18 cellular contexts compared by ENCODE assay signal in genomic region chr16:23635958-23636357, GRCh38. TPM values are rescaled to one million over a fixed set of nuclear protein-coding genes. Genes with fewer than 3 reads are reported as not detected.
DNase-seq lines count a peak whose midpoint lies in the region; ATAC-seq and TF ChIP-seq lines count a peak whose summit lies in the region.
"Had no signal": no experiment of that assay in that cellular context is flagged by ENCODE, and none has a peak within 500 bp of the region (broad histone marks: within the 10 kb centered on the region; RNA-seq: fewer than 3 reads in every experiment).

No MANE protein-coding gene starts in this region.

- peaks cover 23% of the 10 kb centered on the region for H3K36me3 ChIP-seq in BE2C

- no peak for TF ChIP-seq CTCF in chondrocyte (IDR thresholded peaks at IDR 0.05)
- no peak for TF ChIP-seq CTCF in BE2C (IDR thresholded peaks at IDR 0.05; ENCODE audit: low read depth, low read length)

- peaks cover 32% of the 10 kb centered on the region for H3K4me1 Mint-ChIP-seq in activated T-cell treated with anti-CD3 and anti-CD28 coated beads, Interleukin-2, amount 50 U/mL, for 24 hours (ENCODE audit: low read depth)
- peaks cover 17% of the 10 kb centered on the region for H3K4me1 Mint-ChIP-seq in activated T-cell treated with anti-CD3 and anti-CD28 coated beads, Interleukin-2, amount 50 U/mL, for 4 hours (ENCODE audit: low read depth)
- H3K4me1 Mint-ChIP-seq in chondrocyte (ENCODE audit: low read depth) = peaks cover 14% of the 10 kb centered on the region
- H3K4me1 Mint-ChIP-seq in stimulated activated naive B cell treated with anti-CD40 and anti-IgM and Interleukin-4, amounts not matched to agents 10 μg/mL and 1 μg/mL and 100 μg/mL, for 72 hours = peaks cover 8 to 12% of the 10 kb centered on the region in 2 donors

- H3K9me3 ChIP-seq in BE2C = no peaks in the 10 kb centered on the region
- H3K9me3 ChIP-seq: HAP-1 had no signal

- no peak overlapping the region for H3K4me3 Mint-ChIP-seq in activated T-cell treated with anti-CD3 and anti-CD28 coated beads, Interleukin-2, amount 50 U/mL, for 24 hours
- no peak overlapping the region for H3K4me3 Mint-ChIP-seq in activated T-cell treated with anti-CD3 and anti-CD28 coated beads, Interleukin-2, amount 50 U/mL, for 4 hours
- H3K4me3 Mint-ChIP-seq in chondrocyte (ENCODE audit: unreplicated experiment) = no peak overlapping the region
- no peak overlapping the region for H3K4me3 Mint-ChIP-seq in stimulated activated naive B cell treated with anti-CD40 and anti-IgM and Interleukin-4, amounts not matched to agents 10 μg/mL and 1 μg/mL and 100 μg/mL, for 72 hours

- DNase-seq in activated T-cell treated with anti-CD3 and anti-CD28 coated beads, Interleukin-2, amount 50 U/mL, for 24 hours = no peak
- no peak for DNase-seq in activated T-cell treated with anti-CD3 and anti-CD28 coated beads, Interleukin-2, amount 50 U/mL, for 4 hours
- DNase-seq in NAMALWA (ENCODE audit: low spot score) = peak; percentile 40
- no peak for DNase-seq in chondrocyte (ENCODE audit: low spot score)
- DNase-seq in stimulated activated naive B cell treated with anti-CD40 and anti-IgM and Interleukin-4, amounts not matched to agents 10 μg/mL and 1 μg/mL and 100 μg/mL, for 72 hours = no peak
- no peak for DNase-seq in BE2C
- DNase-seq: DMS 273 treated with DMSO at 0.1 percent for 48 hours, GF-D8, IMR-90, Karpas-422, NCI-H1048, NCI-H1436 treated with DMSO at 0.1 percent for 48 hours, NCI-H2081 treated with DMSO at 0.1 percent for 48 hours, NCI-H2227 treated with DMSO at 0.1 percent for 48 hours, NCI-H524, SIG-M5 had no signal

- ATAC-seq in activated T-cell treated with anti-CD3 and anti-CD28 coated beads, Interleukin-2, amount 50 U/mL, for 4 hours = no peak
- ATAC-seq in stimulated activated naive B cell treated with anti-CD40 and anti-IgM and Interleukin-4, amounts not matched to agents 10 μg/mL and 1 μg/mL and 100 μg/mL, for 72 hours (replicated peaks) = no peak
- no peak for ATAC-seq in GM18858 (IDR thresholded peaks at IDR 0.05; ENCODE audit: unreplicated experiment)

- H3K4me3 ChIP-seq in BE2C (ENCODE audit: low read depth, low read length) = no peak overlapping the region
- H3K4me3 ChIP-seq: HAP-1 had no signal

- H3K4me1 ChIP-seq in BE2C = no peaks in the 10 kb centered on the region

- H3K9me3 Mint-ChIP-seq in activated T-cell treated with anti-CD3 and anti-CD28 coated beads, Interleukin-2, amount 50 U/mL, for 24 hours = no peaks in the 10 kb centered on the region
- no peaks in the 10 kb centered on the region for H3K9me3 Mint-ChIP-seq in activated T-cell treated with anti-CD3 and anti-CD28 coated beads, Interleukin-2, amount 50 U/mL, for 4 hours
- no peaks in the 10 kb centered on the region for H3K9me3 Mint-ChIP-seq in chondrocyte (ENCODE audit: low read depth)
- H3K9me3 Mint-ChIP-seq in stimulated activated naive B cell treated with anti-CD40 and anti-IgM and Interleukin-4, amounts not matched to agents 10 μg/mL and 1 μg/mL and 100 μg/mL, for 72 hours = no peaks in the 10 kb centered on the region

- peak overlapping the region; percentile 16 for H3K27ac Mint-ChIP-seq in activated T-cell treated with anti-CD3 and anti-CD28 coated beads, Interleukin-2, amount 50 U/mL, for 24 hours
- H3K27ac Mint-ChIP-seq in chondrocyte (ENCODE audit: unreplicated experiment) = peak overlapping the region; percentile 13
- H3K27ac Mint-ChIP-seq in stimulated activated naive B cell treated with anti-CD40 and anti-IgM and Interleukin-4, amounts not matched to agents 10 μg/mL and 1 μg/mL and 100 μg/mL, for 72 hours = peak overlapping the region; percentile 1

- H3K27me3 ChIP-seq in BE2C = no peaks in the 10 kb centered on the region

- H3K27me3 Mint-ChIP-seq in activated T-cell treated with anti-CD3 and anti-CD28 coated beads, Interleukin-2, amount 50 U/mL, for 24 hours = no peaks in the 10 kb centered on the region
- H3K27me3 Mint-ChIP-seq in activated T-cell treated with anti-CD3 and anti-CD28 coated beads, Interleukin-2, amount 50 U/mL, for 4 hours (ENCODE audit: low read depth) = no peaks in the 10 kb centered on the region
- H3K27me3 Mint-ChIP-seq in chondrocyte (ENCODE audit: low read depth) = no peaks in the 10 kb centered on the region
- H3K27me3 Mint-ChIP-seq in stimulated activated naive B cell treated with anti-CD40 and anti-IgM and Interleukin-4, amounts not matched to agents 10 μg/mL and 1 μg/mL and 100 μg/mL, for 72 hours = no peaks in the 10 kb centered on the region

- H3K36me3 Mint-ChIP-seq in activated T-cell treated with anti-CD3 and anti-CD28 coated beads, Interleukin-2, amount 50 U/mL, for 24 hours (ENCODE audit: low read depth) = peaks cover 72% of the 10 kb centered on the region
- H3K36me3 Mint-ChIP-seq in activated T-cell treated with anti-CD3 and anti-CD28 coated beads, Interleukin-2, amount 50 U/mL, for 4 hours (ENCODE audit: insufficient read depth) = peaks cover 16% of the 10 kb centered on the region
- peaks cover 7% of the 10 kb centered on the region for H3K36me3 Mint-ChIP-seq in chondrocyte (ENCODE audit: low read depth)
- H3K36me3 Mint-ChIP-seq in stimulated activated naive B cell treated with anti-CD40 and anti-IgM and Interleukin-4, amounts not matched to agents 10 μg/mL and 1 μg/mL and 100 μg/mL, for 72 hours = peaks cover 31 to 43% of the 10 kb centered on the region in 2 donors

RNA-seq across cellular contexts. Expression of gene PALB2, which starts 5.2 kb away (rescaled TPM):
- total RNA-seq in activated T-cell treated with anti-CD3 and anti-CD28 coated beads, Interleukin-2, amount 50 U/mL, for 4 hours = 10 to 100 TPM; 22.1 to 27.3 (median 22.9) TPM
- total RNA-seq in chondrocyte = 8.4 to 13.2 TPM (median 8.7 TPM) in 3 replicates
- polyA plus RNA-seq in BE2C (2012; ENCODE audit: insufficient read depth, insufficient read length, low read depth) = 13.7 TPM

RNA-seq across cellular contexts. Expression of gene DCTN5, which starts 5.3 kb away (rescaled TPM):
- total RNA-seq in activated T-cell treated with anti-CD3 and anti-CD28 coated beads, Interleukin-2, amount 50 U/mL, for 4 hours = 10 to 100 TPM; 80.1 to 99.5 (median 94.7) TPM
- 65.9 to 69.8 TPM (median 68.0 TPM) in 3 replicates for total RNA-seq in chondrocyte
- 78.9 TPM for polyA plus RNA-seq in BE2C (2012; ENCODE audit: insufficient read depth, insufficient read length, low read depth)

RNA-seq across cellular contexts. Expression of gene NDUFAB1, which starts 39.8 kb away (rescaled TPM):
- total RNA-seq in activated T-cell treated with anti-CD3 and anti-CD28 coated beads, Interleukin-2, amount 50 U/mL, for 4 hours = 100 to 1,000 TPM; 196 to 225 (median 220) TPM
- total RNA-seq in chondrocyte = 62.5 to 79.2 TPM (median 62.6 TPM) in 3 replicates
- 312 TPM for polyA plus RNA-seq in BE2C (2012; ENCODE audit: insufficient read depth, insufficient read length, low read depth)

RNA-seq across cellular contexts. Expression of gene PLK1, which starts 42.7 kb away (rescaled TPM):
- total RNA-seq in activated T-cell treated with anti-CD3 and anti-CD28 coated beads, Interleukin-2, amount 50 U/mL, for 4 hours = 1 to 10 TPM; 1.3 to 1.8 (median 1.5) TPM
- 6.2 to 14.5 TPM (median 14.2 TPM) in 3 replicates for total RNA-seq in chondrocyte
- polyA plus RNA-seq in BE2C (2012; ENCODE audit: insufficient read depth, insufficient read length, low read depth) = 45.4 TPM
